Comparison of ENCODE assay signal across 8 cellular contexts in genomic region chr20:44208770-44209169, GRCh38. TPM values are rescaled to one million over a fixed set of nuclear protein-coding genes. Genes with fewer than 3 reads are reported as not detected.
DNase-seq lines count a peak whose midpoint lies in the region; ATAC-seq and TF ChIP-seq lines count a peak whose summit lies in the region.

No MANE protein-coding gene starts in this region.

- whole genome bisulfite sequencing in esophagus, 2 donors: 22% methylated on average over 7 of the region's 7 CpGs

- CTCF ChIA-PET in Panc1 (lab: Charles Lee): no interaction called here

- no peak for TF ChIP-seq CTCF in GM12865 (IDR thresholded peaks at IDR 0.05; ENCODE audit: insufficient read depth, low read depth, low read length, missing control alignments)
- no peak for TF ChIP-seq CTCF in Panc1 (IDR thresholded peaks at IDR 0.05)
- TF ChIP-seq CTCF in retinal pigment epithelial cell (conservative IDR thresholded peaks at IDR 0.05; ENCODE audit: low read depth, low read length): no peak

- intact Hi-C loops in Panc1 (cut with micrococcal nuclease; ENCODE audit: unreplicated experiment): no loop called here

- DNase-seq in GM12865 (ENCODE audit: low read depth) (peak; percentile 38), Panc1 (ENCODE audit: low read depth, low spot score) (no peak), retinal pigment epithelial cell (ENCODE audit: low read depth) (no peak), T-helper 9 cell (no peak), amygdala (lab: John Stamatoyannopoulos, UW) (no peak), NCI-H1694 (lab: John Stamatoyannopoulos, UW) (no peak), NCI-H524 treated with DMSO at 0.1 percent for 48 hours (lab: John Stamatoyannopoulos, UW) (no peak)

- in situ Hi-C loops in Panc1 (cut with HindIII; ENCODE audit: low pct_unique_long_range_greater_than_20kb, low sequenced_read_pairs): no loop called here

- H3K9me3 ChIP-seq in Panc1 (ENCODE audit: control insufficient read depth, insufficient read depth, low read depth, low read length): no peaks in the 10 kb centered on the region
- H3K9me3 ChIP-seq in esophagus (ENCODE audit: control insufficient read depth in 2 of 2, insufficient read depth in 1 of 2, low read depth in 1 of 2, low read length in 1 of 2): no peaks in the 10 kb centered on the region

- peak overlapping the region; percentile 73 for H3K4me3 ChIP-seq in GM12865 (ENCODE audit: low read depth, low read length)
- H3K4me3 ChIP-seq in Panc1 (ENCODE audit: low read depth in 2 of 2, low read length in 2 of 2): peak overlapping the region; percentile 74 to 100
- peak overlapping the region in 1 of 2 donors; percentile 90 for H3K4me3 ChIP-seq in esophagus (ENCODE audit: low read depth in 1 of 2, low read length in 2 of 2)
- H3K4me3 ChIP-seq in retinal pigment epithelial cell (ENCODE audit: low read length): peak overlapping the region; percentile 92

- ATAC-seq in Panc1: no peak

- BruUV-seq in Panc1 (replicated peaks; lab: Mats Ljungman, UMichigan): no TSS peak

- no peaks in the 10 kb centered on the region for H3K27me3 ChIP-seq in Panc1 (ENCODE audit: control insufficient read depth, insufficient read depth, low read length)
- no peaks in the 10 kb centered on the region for H3K27me3 ChIP-seq in esophagus (ENCODE audit: control insufficient read depth in 1 of 2, insufficient read depth in 2 of 2, low read length in 2 of 2)

- peaks cover 7% of the 10 kb centered on the region for H3K36me3 ChIP-seq in Panc1 (ENCODE audit: control insufficient read depth, insufficient read depth, low read length)
- peaks cover 2 to 3% of the 10 kb centered on the region in 2 donors for H3K36me3 ChIP-seq in esophagus (ENCODE audit: control insufficient read depth in 2 of 2, insufficient read depth in 2 of 2, low read length in 1 of 2)

- H3K4me1 ChIP-seq in Panc1 (ENCODE audit: control insufficient read depth, insufficient read depth, low read length): peaks cover 44% of the 10 kb centered on the region
- peaks cover 0 to 2% of the 10 kb centered on the region in 2 donors for H3K4me1 ChIP-seq in esophagus (ENCODE audit: control insufficient read depth in 2 of 2, insufficient read depth in 2 of 2, low read length in 1 of 2)

- POLR2A ChIA-PET in Panc1 (lab: Charles Lee): no interaction called here

- H3K27ac ChIP-seq in Panc1 (ENCODE audit: low read length): peak overlapping the region; percentile 93
- H3K27ac ChIP-seq in esophagus (ENCODE audit: low read depth in 2 of 2, low read length in 1 of 2): peak overlapping the region; percentile 21 to 45

RNA-seq across cellular contexts. Expression of gene OSER1, which starts 1.8 kb away (rescaled TPM):
- 37.8 TPM for total RNA-seq in Panc1 (2021; ENCODE audit: unreplicated experiment)
- 24.2 TPM for polyA plus RNA-seq in Panc1 (2012; ENCODE audit: insufficient read length)
- 10 to 100 TPM; 27.6 to 33.7 TPM for polyA plus RNA-seq in esophagus

RNA-seq across cellular contexts. Expression of gene JPH2, which starts 21.8 kb away (rescaled TPM):
- total RNA-seq in Panc1 (2021; ENCODE audit: unreplicated experiment): 0.49 TPM
- 0.27 TPM for polyA plus RNA-seq in Panc1 (2012; ENCODE audit: insufficient read length)
- polyA plus RNA-seq in esophagus: 1 to 10 TPM; 4.2 to 4.9 TPM

RNA-seq across cellular contexts. Expression of gene GDAP1L1, which starts 38.3 kb away (rescaled TPM):
- not detected for total RNA-seq in Panc1 (2021; ENCODE audit: unreplicated experiment)
- 0.55 TPM for polyA plus RNA-seq in Panc1 (2012; ENCODE audit: insufficient read length)
- not detected for polyA plus RNA-seq in esophagus
